Comparison of ENCODE assay signal across 18 cellular contexts in genomic region chr14:90428676-90429075, GRCh38.
"Had no signal": no experiment of that assay in that cellular context is flagged by ENCODE, and none has a peak within 500 bp of the region (broad histone marks: within the 10 kb centered on the region; RNA-seq: fewer than 3 reads in every experiment).

No MANE protein-coding gene starts in this region.

- DNase-seq: activated CD4-positive, alpha-beta memory T cell treated with anti-CD3 and anti-CD28 coated beads, Interleukin-2, amount 10 ng/mL, durations not matched to agents 7 days and 5 days; activated CD4-positive, alpha-beta T cell treated with anti-CD3 and anti-CD28 coated beads for 4 hours; activated CD8-positive, alpha-beta memory T cell treated with anti-CD3 and anti-CD28 coated beads, Interleukin-2, amount 10 ng/mL, durations not matched to agents 7 days and 5 days; activated naive CD4-positive, alpha-beta T cell treated with Interleukin-2 at 50 U/mL for 16 hours; body of pancreas; caudate nucleus; foreskin fibroblast; hippocampal formation; nephron progenitor cell; nucleus accumbens; retina; stimulated activated naive CD8-positive, alpha-beta T cell treated with anti-CD3 and anti-CD28 coated beads, Interleukin-15, Interleukin-2, amounts not matched to agents 100 U/mL and 50 U/mL, for 24 hours; WERI-Rb-1 had no signal

- H3K4me3 ChIP-seq: body of pancreas, lung, tibial nerve, vagina had no signal

- H3K4me1 ChIP-seq: body of pancreas, vagina had no signal

- FAIRE-seq: islet of Langerhans had no signal

- ATAC-seq: activated CD8-positive, alpha-beta memory T cell treated with anti-CD3 and anti-CD28 coated beads, Interleukin-2, amount 10 ng/mL, durations not matched to agents 7 days and 5 days; body of pancreas; stimulated activated naive CD8-positive, alpha-beta T cell treated with anti-CD3 and anti-CD28 coated beads, Interleukin-15, Interleukin-2, amounts not matched to agents 100 U/mL and 50 U/mL, for 24 hours had no signal

- H3K36me3 ChIP-seq: tibial nerve, vagina, WERI-Rb-1 had no signal

- H3K27ac ChIP-seq: body of pancreas, epithelial cell of prostate, tibial nerve, vagina, WERI-Rb-1 had no signal

- H3K9me3 ChIP-seq: body of pancreas, vagina had no signal

- H3K27me3 ChIP-seq: body of pancreas, tibial nerve, vagina had no signal
